ENCODE assay signal across 16 cellular contexts in genomic region chr5:140566665-140567064, GRCh38. TPM values are rescaled to one million over a fixed set of nuclear protein-coding genes. Genes with fewer than 3 reads are reported as not detected.
A peak's percentile ranks its signal among the peaks of the same experiment; 100 is the strongest.
DNase-seq lines count a peak whose midpoint lies in the region; ATAC-seq and TF ChIP-seq lines count a peak whose summit lies in the region.
"Had no signal": no experiment of that assay in that cellular context is flagged by ENCODE, and none has a peak within 500 bp of the region (broad histone marks: within the 10 kb centered on the region; RNA-seq: fewer than 3 reads in every experiment).

No MANE protein-coding gene starts in this region.

- POLR2A ChIA-PET in HEK293T (lab: Yijun Ruan, JAX), result interaction anchor here (1.0 to 2.8 kb wide), 5 partner anchors 9 to 81 kb away, joined by 3 to 15 read pairs (median 9); partner anchors contain the start of genes IK, NDUFA2 and SRA1

- H3K36me3 ChIP-seq in osteoblast (ENCODE audit: insufficient read depth, low read length), result peaks cover 27% of the 10 kb centered on the region

- no peak overlapping the region for H2AFZ ChIP-seq in osteoblast (ENCODE audit: low read length)

- H3K36me3 Mint-ChIP-seq in activated CD4-positive, alpha-beta T cell treated with anti-CD3 and anti-CD28 coated beads, Interleukin-2, amount 10 ng/mL, durations not matched to agents 24 days and 14 days (ENCODE audit: low read depth), result peaks cover 36% of the 10 kb centered on the region
- H3K36me3 Mint-ChIP-seq in IgD-negative memory B cell, result peaks cover 15% of the 10 kb centered on the region
- peaks cover 22% of the 10 kb centered on the region for H3K36me3 Mint-ChIP-seq in brain

- H3K4me1 ChIP-seq in osteoblast (ENCODE audit: insufficient read depth, low read length), result peaks cover 20% of the 10 kb centered on the region

- no peaks in the 10 kb centered on the region for H3K27me3 ChIP-seq in osteoblast (ENCODE audit: insufficient read depth, low read length)
- H3K27me3 ChIP-seq: ascending aorta, colonic mucosa had no signal

- H3K4me3 Mint-ChIP-seq in activated CD4-positive, alpha-beta T cell treated with anti-CD3 and anti-CD28 coated beads, Interleukin-2, amount 10 ng/mL, durations not matched to agents 24 days and 14 days, result peak overlapping the region; percentile 45
- peak overlapping the region in 2 of 4 donors; percentile 82 to 89 for H3K4me3 Mint-ChIP-seq in IgD-negative memory B cell
- peak overlapping the region; percentile 47 to 97 (median 66) for H3K4me3 Mint-ChIP-seq in brain

- H3K9me3 Mint-ChIP-seq in activated CD4-positive, alpha-beta T cell treated with anti-CD3 and anti-CD28 coated beads, Interleukin-2, amount 10 ng/mL, durations not matched to agents 24 days and 14 days, result no peaks in the 10 kb centered on the region
- H3K9me3 Mint-ChIP-seq in IgD-negative memory B cell (no peaks in the 10 kb centered on the region), brain (no peaks in the 10 kb centered on the region)

- intact Hi-C loops in activated CD4-positive, alpha-beta T cell treated with anti-CD3 and anti-CD28 coated beads, Interleukin-2, amount 10 ng/mL, durations not matched to agents 24 days and 14 days (cut with micrococcal nuclease), result no loop called here

- DNase-seq in activated CD4-positive, alpha-beta T cell treated with anti-CD3 and anti-CD28 coated beads, Interleukin-2, amount 10 ng/mL, durations not matched to agents 24 days and 14 days, result no peak
- DNase-seq in activated CD4-positive, alpha-beta T cell treated with anti-CD3 and anti-CD28 coated beads for 1 hour, result no peak
- DNase-seq in osteoblast (ENCODE audit: insufficient read length, low spot score, missing footprints) (peak; percentile 5), HEK293T (ENCODE audit: extremely low spot score) (no peak), omental fat pad (ENCODE audit: low spot score) (no peak), medulla oblongata (ENCODE audit: extremely low spot score) (no peak)
- DNase-seq: colonic mucosa; GDM1; stimulated activated CD4-positive, alpha-beta T cell treated with anti-CD3 and anti-CD28 coated beads, Interleukin-2, amount 100 ng/mL, for 48 hours; WERI-Rb-1 had no signal

- H3K27ac ChIP-seq in osteoblast (ENCODE audit: low read depth, low read length), result no peak overlapping the region
- H3K27ac ChIP-seq: A549, colonic mucosa, WERI-Rb-1 had no signal

- H3K79me2 ChIP-seq in osteoblast (ENCODE audit: insufficient read depth, low read length), result peaks cover 48% of the 10 kb centered on the region

- no peak for ATAC-seq in omental fat pad (ENCODE audit: low FRiP score)
- ATAC-seq: A549, HCT116, Panc1 had no signal

- H3K4me1 Mint-ChIP-seq in activated CD4-positive, alpha-beta T cell treated with anti-CD3 and anti-CD28 coated beads, Interleukin-2, amount 10 ng/mL, durations not matched to agents 24 days and 14 days, result peaks cover 56% of the 10 kb centered on the region
- H3K4me1 Mint-ChIP-seq in IgD-negative memory B cell (peaks cover 20 to 42% (median 27%) of the 10 kb centered on the region in 3 donors), brain (peaks cover 61% of the 10 kb centered on the region)

- CTCF ChIA-PET in HEK293T (lab: Yijun Ruan, JAX), result no interaction called here

- no peak for TF ChIP-seq CTCF in brain (conservative IDR thresholded peaks at IDR 0.05)
- no peak for TF ChIP-seq CTCF in osteoblast (IDR thresholded peaks at IDR 0.05; ENCODE audit: extremely low read depth, low read depth, low read length)
- no peak for TF ChIP-seq CTCF in omental fat pad (IDR thresholded peaks at IDR 0.05)

- H3K4me2 ChIP-seq in osteoblast (ENCODE audit: insufficient read depth, low read length), result no peak overlapping the region

- peak overlapping the region; percentile 26 for H3K27ac Mint-ChIP-seq in activated CD4-positive, alpha-beta T cell treated with anti-CD3 and anti-CD28 coated beads, Interleukin-2, amount 10 ng/mL, durations not matched to agents 24 days and 14 days
- H3K27ac Mint-ChIP-seq in IgD-negative memory B cell, result peak overlapping the region in 2 of 3 donors; percentile 60 to 85
- H3K27ac Mint-ChIP-seq in brain, result peak overlapping the region in 3 of 5 experiments; percentile 8 to 79 (median 52)

- no peak overlapping the region for H3K4me3 ChIP-seq in osteoblast (ENCODE audit: insufficient read depth, low read length)
- H3K4me3 ChIP-seq: colonic mucosa had no signal

- no peaks in the 10 kb centered on the region for H3K9me3 ChIP-seq in osteoblast (ENCODE audit: low read depth, low read length)
- H3K9me3 ChIP-seq: A549, ascending aorta, colonic mucosa had no signal

- H3K27me3 Mint-ChIP-seq in activated CD4-positive, alpha-beta T cell treated with anti-CD3 and anti-CD28 coated beads, Interleukin-2, amount 10 ng/mL, durations not matched to agents 24 days and 14 days, result no peaks in the 10 kb centered on the region
- no peaks in the 10 kb centered on the region for H3K27me3 Mint-ChIP-seq in IgD-negative memory B cell
- H3K27me3 Mint-ChIP-seq in brain, result peaks cover 13% of the 10 kb centered on the region

- H4K20me1 ChIP-seq in osteoblast (ENCODE audit: insufficient read depth, low read length), result no peaks in the 10 kb centered on the region

TF ChIP-seq in HEK293T, 16 proteins besides CTCF, POLR2A, EP300 and RAD21:
- TF ChIP-seq SUZ12 (IDR thresholded peaks at IDR 0.05), result no peak
- no peak for TF ChIP-seq LEF1 (IDR thresholded peaks at IDR 0.05; ENCODE audit: borderline replicate concordance)
- TF ChIP-seq BHLHE40 (IDR thresholded peaks at IDR 0.05; ENCODE audit: borderline replicate concordance), result no peak
- no peak for TF ChIP-seq NFRKB (IDR thresholded peaks at IDR 0.05)

RNA-seq across cellular contexts. Expression of gene SLC35A4, which starts 2.0 kb away (rescaled TPM):
- total RNA-seq in activated CD4-positive, alpha-beta T cell treated with anti-CD3 and anti-CD28 coated beads, Interleukin-2, amount 10 ng/mL, durations not matched to agents 24 days and 14 days, result 105 and 106 TPM in 2 replicates
- polyA plus RNA-seq in IgD-negative memory B cell (79.8 TPM), brain (ENCODE audit: insufficient read depth, low read depth, low replicate concordance) (67.1 TPM)
- total RNA-seq in osteoblast (17.4 and 20.6 TPM in 2 replicates), omental fat pad (10 to 100 TPM; 25.1 to 55.1 (median 38.1) TPM)

RNA-seq across cellular contexts. Expression of gene APBB3, which starts 2.3 kb away (rescaled TPM):
- 16.5 and 17.8 TPM in 2 replicates for total RNA-seq in activated CD4-positive, alpha-beta T cell treated with anti-CD3 and anti-CD28 coated beads, Interleukin-2, amount 10 ng/mL, durations not matched to agents 24 days and 14 days
- polyA plus RNA-seq in IgD-negative memory B cell (4.4 TPM), brain (ENCODE audit: insufficient read depth, low read depth, low replicate concordance) (19.4 TPM)
- total RNA-seq in osteoblast (19.7 and 24.2 TPM in 2 replicates), omental fat pad (10 to 100 TPM; 13.5 to 55.9 (median 33.2) TPM)

RNA-seq across cellular contexts. Expression of gene SRA1, which starts 9.4 kb away (rescaled TPM):
- 53.8 and 54.9 TPM in 2 replicates for total RNA-seq in activated CD4-positive, alpha-beta T cell treated with anti-CD3 and anti-CD28 coated beads, Interleukin-2, amount 10 ng/mL, durations not matched to agents 24 days and 14 days
- 31.8 TPM for polyA plus RNA-seq in IgD-negative memory B cell
- 23.4 TPM for polyA plus RNA-seq in brain (ENCODE audit: insufficient read depth, low read depth, low replicate concordance)
- 28.2 and 35.7 TPM in 2 replicates for total RNA-seq in osteoblast
- 10 to 100 TPM; 18.1 to 44.2 (median 24.3) TPM for total RNA-seq in omental fat pad

RNA-seq across cellular contexts. Expression of gene EIF4EBP3, which starts 19.2 kb away (rescaled TPM):
- 13.8 and 13.9 TPM in 2 replicates for total RNA-seq in activated CD4-positive, alpha-beta T cell treated with anti-CD3 and anti-CD28 coated beads, Interleukin-2, amount 10 ng/mL, durations not matched to agents 24 days and 14 days
- polyA plus RNA-seq in IgD-negative memory B cell (32.9 TPM), brain (ENCODE audit: insufficient read depth, low read depth, low replicate concordance) (14.9 TPM)
- total RNA-seq in osteoblast (3.8 and 4.7 TPM in 2 replicates), omental fat pad (10 to 100 TPM; 22.9 to 35.7 (median 31.5) TPM)
